ENCODE assay signal across 9 cellular contexts in genomic region chr10:58264780-58265179, GRCh38. TPM values are rescaled to one million over a fixed set of nuclear protein-coding genes. Genes with fewer than 3 reads are reported as not detected.
DNase-seq lines count a peak whose midpoint lies in the region; ATAC-seq and TF ChIP-seq lines count a peak whose summit lies in the region.
"Had no signal": no experiment of that assay in that cellular context is flagged by ENCODE, and none has a peak within 500 bp of the region (broad histone marks: within the 10 kb centered on the region; RNA-seq: fewer than 3 reads in every experiment).

No MANE protein-coding gene starts in this region.

- no peak overlapping the region for H3K9ac ChIP-seq in GM23248

- H3K27ac ChIP-seq in A673 (ENCODE audit: low read depth, low read length, poor library complexity, severe bottlenecking) (peak overlapping the region; percentile 81), GM23248 (no peak overlapping the region), RWPE2 (ENCODE audit: poor library complexity, severe bottlenecking) (peak overlapping the region; percentile 89)

- intact Hi-C loops in A673 (cut with micrococcal nuclease; ENCODE audit: unreplicated experiment) = no loop called here

- no peaks in the 10 kb centered on the region for H3K9me3 ChIP-seq in A673 (ENCODE audit: low read depth, low read length, poor library complexity, severe bottlenecking)
- no peaks in the 10 kb centered on the region for H3K9me3 ChIP-seq in GM23248 (ENCODE audit: low read depth)
- H3K9me3 ChIP-seq in RWPE2 (ENCODE audit: severe bottlenecking) = no peaks in the 10 kb centered on the region

- H3F3A ChIP-seq in GM23248 (ENCODE audit: insufficient read depth) = peaks cover 26% of the 10 kb centered on the region

- no TSS peak for BruUV-seq in A673 (replicated peaks; lab: Mats Ljungman, UMichigan)

- H3K4me3 ChIP-seq in A673 (ENCODE audit: low read depth, low read length, poor library complexity, severe bottlenecking) (peak overlapping the region; percentile 69), GM23248 (no peak overlapping the region), RWPE2 (ENCODE audit: severe bottlenecking) (no peak overlapping the region)

- no peak for ATAC-seq in RWPE2 (ENCODE audit: low read depth)
- ATAC-seq in GM18868 (IDR thresholded peaks at IDR 0.05; ENCODE audit: unreplicated experiment) = no peak
- no peak for ATAC-seq in GM21737 (IDR thresholded peaks at IDR 0.05; ENCODE audit: unreplicated experiment)
- ATAC-seq in HG03460 (IDR thresholded peaks at IDR 0.05; ENCODE audit: unreplicated experiment) = no peak
- no peak for ATAC-seq in GM21723 (IDR thresholded peaks at IDR 0.05; ENCODE audit: unreplicated experiment)

- POLR2A ChIA-PET in A673 (lab: Charles Lee; ENCODE audit: low non-redundant PET) = no interaction called here

- peaks cover 63% of the 10 kb centered on the region for H3K79me2 ChIP-seq in GM23248 (ENCODE audit: insufficient read depth)

- in situ Hi-C loops in GM23248 (cut with MboI) = no loop called here

- peak overlapping the region; percentile 99 for H3K4me2 ChIP-seq in GM23248 (ENCODE audit: unreplicated experiment)

- H2AFZ ChIP-seq in GM23248 = no peak overlapping the region

- TF ChIP-seq CTCF in A673 (conservative IDR thresholded peaks at IDR 0.05; ENCODE audit: low read depth, low read length) (no peak), RWPE2 (IDR thresholded peaks at IDR 0.05; ENCODE audit: poor library complexity, severe bottlenecking) (no peak)

- CTCF ChIA-PET in A673 (lab: Charles Lee) = no interaction called here

- H3K27me3 ChIP-seq in A673 (replicated peaks; ENCODE audit: insufficient read depth, low read depth, low read length, poor library complexity) = no peaks in the 10 kb centered on the region
- H3K27me3 ChIP-seq in GM23248 (replicated peaks; ENCODE audit: insufficient read depth) = no peaks in the 10 kb centered on the region
- no peaks in the 10 kb centered on the region for H3K27me3 ChIP-seq in RWPE2 (ENCODE audit: insufficient read depth, poor library complexity, severe bottlenecking)

- no peaks in the 10 kb centered on the region for H3K36me3 ChIP-seq in A673 (ENCODE audit: insufficient read depth, low read length, poor library complexity, severe bottlenecking)
- no peaks in the 10 kb centered on the region for H3K36me3 ChIP-seq in GM23248 (ENCODE audit: low read depth)
- H3K36me3 ChIP-seq in RWPE2 (ENCODE audit: low read depth) = no peaks in the 10 kb centered on the region

- peaks cover 19% of the 10 kb centered on the region for H3K4me1 ChIP-seq in A673 (ENCODE audit: insufficient read depth, low read length, poor library complexity, severe bottlenecking)
- H3K4me1 ChIP-seq in GM23248 (ENCODE audit: insufficient read depth) = peaks cover 11% of the 10 kb centered on the region; the same call in 1 of the 2 replicates
- H3K4me1 ChIP-seq in RWPE2 (ENCODE audit: insufficient read depth, poor library complexity, severe bottlenecking) = peaks cover 14% of the 10 kb centered on the region

- no peaks in the 10 kb centered on the region for H3K9me2 ChIP-seq in GM23248 (ENCODE audit: insufficient read depth)

- DNase-seq in A673 (ENCODE audit: low spot score) (peak; percentile 67), GM23248 (no peak), RWPE2 (ENCODE audit: low spot score) (no peak), foreskin melanocyte (peak; percentile 38)
- DNase-seq: T1000 had no signal

- 98 to 99% methylated on average over 5 of the region's 5 CpGs for WGBS in GM23248 (ENCODE audit: low coverage in 1 of 2, low lambda C conversion rate in 2 of 2, missing lambda C conversion rate in 2 of 2), 2 experiments

- no peaks in the 10 kb centered on the region for H4K20me1 ChIP-seq in GM23248 (ENCODE audit: insufficient read depth)

RNA-seq across cellular contexts. Expression of gene IPMK, which starts 2.9 kb away (rescaled TPM):
- 8.2 and 8.3 TPM in 2 replicates for total RNA-seq in A673 (2021)
- 6.6 and 7.0 TPM in 2 replicates for total RNA-seq in GM23248 (2014; rRNA removed; shearing (Covaris generic))
- polyA plus RNA-seq in GM23248 (2016; fragmentation: Nextera tagmentation; extraction: Ambion mirVana) = 3.0 and 3.6 TPM in 2 replicates

RNA-seq across cellular contexts. Expression of gene CISD1, which starts 4.2 kb away (rescaled TPM):
- 55.0 and 64.5 TPM in 2 replicates for total RNA-seq in A673 (2021)
- total RNA-seq in GM23248 (2014; rRNA removed; shearing (Covaris generic)) = 9.0 and 40.4 TPM in 2 replicates
- 97.6 and 99.7 TPM in 2 replicates for polyA plus RNA-seq in GM23248 (2016; fragmentation: Nextera tagmentation; extraction: Ambion mirVana)

Comparison
In these comparisons a context has a peak if more than half of its experiments do, and no peak if none do; other contexts are left out.
1. DNase-seq: peak in A673 (single experiment) and foreskin melanocyte (single experiment); none in GM23248 (single experiment) and RWPE2 (single experiment).